ENCODE assay signal across 10 cellular contexts in genomic region chr19:35264281-35265125, GRCh38. TPM values are rescaled to one million over a fixed set of nuclear protein-coding genes. Genes with fewer than 3 reads are reported as not detected.
DNase-seq lines count a peak whose midpoint lies in the region; ATAC-seq and TF ChIP-seq lines count a peak whose summit lies in the region.
"Had no signal": no experiment of that assay in that cellular context is flagged by ENCODE, and none has a peak within 500 bp of the region (broad histone marks: within the 10 kb centered on the region; RNA-seq: fewer than 3 reads in every experiment).

No MANE protein-coding gene starts in this region.

- H3K36me3 ChIP-seq in CD8-positive, alpha-beta memory T cell (ENCODE audit: insufficient read depth, low read length), result no peaks in the 10 kb centered on the region
- peaks cover 0 to 6% of the 10 kb centered on the region in 2 donors for H3K36me3 ChIP-seq in body of pancreas (replicated peaks in 1 of 2; ENCODE audit: insufficient read depth in 1 of 2, low read depth in 2 of 2)

- peaks cover 0 to 45% (median 2%) of the 10 kb centered on the region in 3 donors for H3K36me3 Mint-ChIP-seq in CD8-positive, alpha-beta memory T cell
- H3K36me3 Mint-ChIP-seq in nephron progenitor cell (ENCODE audit: low read depth), result peaks cover 16% of the 10 kb centered on the region

- H3K27me3 ChIP-seq in CD8-positive, alpha-beta memory T cell (ENCODE audit: insufficient read depth, low read length, poor library complexity, severe bottlenecking), result no peaks in the 10 kb centered on the region
- no peaks in the 10 kb centered on the region for H3K27me3 ChIP-seq in body of pancreas

- TF ChIP-seq CTCF in body of pancreas (IDR thresholded peaks at IDR 0.05), result no peak
- TF ChIP-seq CTCF in nephron progenitor cell (IDR thresholded peaks at IDR 0.05), result no peak

- H3K4me3 ChIP-seq in CD8-positive, alpha-beta memory T cell (ENCODE audit: low read length), result no peak overlapping the region
- no peak overlapping the region for H3K4me3 ChIP-seq in body of pancreas

- H3K27ac ChIP-seq in CD8-positive, alpha-beta memory T cell (ENCODE audit: low read depth, low read length), result no peak overlapping the region
- peak overlapping the region in 3 of 4 donors; percentile 9 to 95 (median 92) for H3K27ac ChIP-seq in body of pancreas

- peaks cover 0 to 2% of the 10 kb centered on the region in 2 donors for H3K27me3 Mint-ChIP-seq in CD8-positive, alpha-beta memory T cell
- H3K27me3 Mint-ChIP-seq in nephron progenitor cell (ENCODE audit: low read depth, poor library complexity), result no peaks in the 10 kb centered on the region

- no peaks in the 10 kb centered on the region for H3K9me3 ChIP-seq in CD8-positive, alpha-beta memory T cell (ENCODE audit: low read length)
- H3K9me3 ChIP-seq in body of pancreas, result no peaks in the 10 kb centered on the region

- POLR2A ChIA-PET in CD8-positive, alpha-beta memory T cell (lab: Charles Lee), result interaction anchor here (0.6 to 1.0 kb wide), 3 partner anchors 17 to 359 kb away, joined by 3 to 5 read pairs (median 3); partner anchors contain the start of gene FAM187B

- peak overlapping the region in 1 of 7 donors; percentile 78 for H3K4me3 Mint-ChIP-seq in CD8-positive, alpha-beta memory T cell
- no peak overlapping the region for H3K4me3 Mint-ChIP-seq in nephron progenitor cell

- intact Hi-C loops in body of pancreas (cut with DNase I), result no loop called here

- peak in 1 of 5 donors; percentile 30 for DNase-seq in CD8-positive, alpha-beta memory T cell
- peak; percentile 19 for DNase-seq in HT-29 (ENCODE audit: low spot score)
- DNase-seq in body of pancreas, result peak; percentile 3 to 11 (median 10)
- no peak for DNase-seq in nephron progenitor cell
- no peak for DNase-seq in epidermal melanocyte (ENCODE audit: insufficient read length, low spot score)
- no peak for DNase-seq in stimulated activated naive CD4-positive, alpha-beta T cell (lab: John Stamatoyannopoulos, UW)
- DNase-seq in glomerular visceral epithelial cell (ENCODE audit: extremely low spot score), result no peak
- DNase-seq: midbrain, NCI-H1694 treated with DMSO at 0.1 percent for 48 hours had no signal

- ATAC-seq in body of pancreas, result no peak
- no peak for ATAC-seq in HG03432 (IDR thresholded peaks at IDR 0.05; ENCODE audit: unreplicated experiment)

- WGBS in body of pancreas, 2 donors, result 73 to 77% methylated on average over 5 to 7 of the region's 7 CpGs

- CTCF ChIA-PET in CD8-positive, alpha-beta memory T cell (lab: Charles Lee), result no interaction called here

- TF ChIP-seq POLR2A in body of pancreas (IDR thresholded peaks at IDR 0.05), result peak in 1 of 3 donors; percentile 10

- peaks cover 24 to 38% (median 27%) of the 10 kb centered on the region in 3 donors for H3K4me1 Mint-ChIP-seq in CD8-positive, alpha-beta memory T cell
- peaks cover 44% of the 10 kb centered on the region for H3K4me1 Mint-ChIP-seq in nephron progenitor cell

- peaks cover 16% of the 10 kb centered on the region for H3K4me1 ChIP-seq in CD8-positive, alpha-beta memory T cell (ENCODE audit: insufficient read depth, low read length)
- peaks cover 24% of the 10 kb centered on the region for H3K4me1 ChIP-seq in body of pancreas

- H3K27ac Mint-ChIP-seq in CD8-positive, alpha-beta memory T cell, result peak overlapping the region in 6 of 8 donors; percentile 54 to 94 (median 72)
- peak overlapping the region; percentile 43 for H3K27ac Mint-ChIP-seq in nephron progenitor cell

- H3K9me3 Mint-ChIP-seq in CD8-positive, alpha-beta memory T cell, result no peaks in the 10 kb centered on the region
- no peaks in the 10 kb centered on the region for H3K9me3 Mint-ChIP-seq in nephron progenitor cell

RNA-seq across cellular contexts. Expression of gene USF2, which starts 4.3 kb away (rescaled TPM):
- total RNA-seq in CD8-positive, alpha-beta memory T cell, result 100 to 1,000 TPM; 125 to 132 TPM
- 9.2 TPM for polyA plus RNA-seq in CD8-positive, alpha-beta memory T cell
- total RNA-seq in HT-29 (2014; rRNA removed; shearing (Covaris generic)), result 218 and 226 TPM in 2 replicates
- total RNA-seq in body of pancreas, result 10 to 100 TPM; 76.8 to 91.3 TPM

RNA-seq across cellular contexts. Expression of gene LSR, which starts 15.7 kb away (rescaled TPM):
- 10 to 100 TPM; 23.5 to 27.5 TPM for total RNA-seq in CD8-positive, alpha-beta memory T cell
- polyA plus RNA-seq in CD8-positive, alpha-beta memory T cell, result 77.8 TPM
- 475 and 478 TPM in 2 replicates for total RNA-seq in HT-29 (2014; rRNA removed; shearing (Covaris generic))
- total RNA-seq in body of pancreas, result 10 to 100 TPM; 67.5 to 80.1 TPM

RNA-seq across cellular contexts. Expression of gene HAMP, which starts 17.8 kb away (rescaled TPM):
- total RNA-seq in CD8-positive, alpha-beta memory T cell, result under 1 TPM; 0.31 TPM
- not detected for polyA plus RNA-seq in CD8-positive, alpha-beta memory T cell
- 0.05 TPM in 1 of 2 replicates, not detected in the other for total RNA-seq in HT-29 (2014; rRNA removed; shearing (Covaris generic))
- not detected for total RNA-seq in body of pancreas

RNA-seq across cellular contexts. Expression of gene MAG, which starts 27.5 kb away (rescaled TPM):
- not detected for total RNA-seq in CD8-positive, alpha-beta memory T cell
- 0.36 TPM for polyA plus RNA-seq in CD8-positive, alpha-beta memory T cell
- not detected in 2 replicates for total RNA-seq in HT-29 (2014; rRNA removed; shearing (Covaris generic))
- total RNA-seq in body of pancreas, result 1 to 10 TPM in 1 of 2 donors, not detected in 1; 1.6 TPM

RNA-seq across cellular contexts. Expression of gene FAM187B, which starts 36.0 kb away (rescaled TPM):
- total RNA-seq in CD8-positive, alpha-beta memory T cell, result not detected
- not detected for polyA plus RNA-seq in CD8-positive, alpha-beta memory T cell
- total RNA-seq in HT-29 (2014; rRNA removed; shearing (Covaris generic)), result not detected in 2 replicates
- not detected for total RNA-seq in body of pancreas

Comparison
In these comparisons a context has a peak if more than half of its experiments do, and no peak if none do; other contexts are left out.
1. DNase-seq: peak in HT-29 (single experiment) and body of pancreas (4 of 4); none in nephron progenitor cell (single experiment), epidermal melanocyte (single experiment), stimulated activated naive CD4-positive, alpha-beta T cell (0 of 6) and glomerular visceral epithelial cell (single experiment).